ENCODE assay signal across 12 cellular contexts in genomic region chr4:47692691-47693090, GRCh38.
A peak's percentile ranks its signal among the peaks of the same experiment; 100 is the strongest.
DNase-seq lines count a peak whose midpoint lies in the region.
"Had no signal": no experiment of that assay in that cellular context is flagged by ENCODE, and none has a peak within 500 bp of the region (broad histone marks: within the 10 kb centered on the region; RNA-seq: fewer than 3 reads in every experiment).

No MANE protein-coding gene starts in this region.

- DNase-seq in DMS153 treated with DMSO at 0.1 percent for 48 hours (lab: John Stamatoyannopoulos, UW; ENCODE audit: unreplicated experiment): peak; percentile 37
- peak; percentile 12 for DNase-seq in HuH-7.5 (ENCODE audit: low spot score)
- peak; percentile 53 for DNase-seq in NCI-H2029 treated with DMSO at 0.1 percent for 48 hours (lab: John Stamatoyannopoulos, UW)
- peak; percentile 26 for DNase-seq in SHP77 treated with DMSO at 0.1 percent for 48 hours (lab: John Stamatoyannopoulos, UW)
- DNase-seq in NCI-H226: no peak
- DNase-seq in nucleus accumbens (lab: John Stamatoyannopoulos, UW): no peak
- DNase-seq in Ammon's horn (ENCODE audit: low spot score): no peak
- DNase-seq: CD8-positive, alpha-beta memory T cell; HCEC 1CT; NCI-H1048; NCI-H524 treated with DMSO at 0.1 percent for 48 hours; PC-9 had no signal

Comparison
In these comparisons a context has a peak if more than half of its experiments do, and no peak if none do; other contexts are left out.
1. DNase-seq: peak in DMS153 treated with DMSO at 0.1 percent for 48 hours (single experiment), HuH-7.5 (single experiment), NCI-H2029 treated with DMSO at 0.1 percent for 48 hours (single experiment) and SHP77 treated with DMSO at 0.1 percent for 48 hours (single experiment); none in NCI-H226 (single experiment), nucleus accumbens (0 of 56) and Ammon's horn (single experiment).